In the genomic region with DNA sequence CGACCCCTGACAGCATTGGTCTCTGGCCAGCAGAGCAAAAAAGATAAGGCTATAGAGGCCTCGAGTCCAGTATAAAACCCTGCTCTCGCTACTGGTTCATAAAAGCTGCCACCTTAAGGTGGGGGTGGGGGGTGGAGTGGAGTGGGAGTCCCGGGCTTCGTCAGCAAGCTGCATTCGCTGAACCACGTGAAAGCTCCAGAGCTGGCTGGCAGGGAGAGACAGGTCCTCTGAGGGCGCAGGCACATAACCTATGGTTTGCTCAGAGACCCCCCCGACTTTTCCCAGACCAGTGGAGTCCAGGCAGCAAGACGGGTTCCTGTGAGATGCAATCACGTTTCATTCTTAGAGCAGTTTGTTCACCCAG, we compare ENCODE assay signal across 10 cellular contexts. TPM values are rescaled to one million over a fixed set of nuclear protein-coding genes. Genes with fewer than 3 reads are reported as not detected.
DNase-seq lines count a peak whose midpoint lies in the region; ATAC-seq, FAIRE-seq and TF ChIP-seq lines count a peak whose summit lies in the region.
"Had no signal": no experiment of that assay in that cellular context is flagged by ENCODE, and none has a peak within 500 bp of the region (broad histone marks: within the 10 kb centered on the region; RNA-seq: fewer than 3 reads in every experiment).

No MANE protein-coding gene starts in this region.

- no peak for FAIRE-seq in D721Med (lab: Jason Lieb, UNC)

- H3K9ac ChIP-seq in colonic mucosa (ENCODE audit: low read depth in 2 of 2, low read length in 2 of 2) (peak overlapping the region; percentile 85 to 96), neural progenitor cell (no peak overlapping the region)

- H3K4me3 Mint-ChIP-seq in neural progenitor cell: peak overlapping the region; percentile 82

- H3K27ac Mint-ChIP-seq in neural progenitor cell: no peak overlapping the region
- H3K27ac Mint-ChIP-seq: activated T-helper 2 cell treated with anti-CD3 and anti-CD28 coated beads, Interferon-gamma antibody, Interleukin-2, Interleukin-4, amounts not matched to agents 10 μg/mL and 5 μg/mL and 100 μg/mL, durations not matched to agents 14 hours and 24 hours and 36 hours; stimulated activated memory B cell treated with anti-CD40 and anti-IgM and Interleukin-4, amounts not matched to agents 10 μg/mL and 1 μg/mL and 100 μg/mL, for 72 hours had no signal

- H3K27me3 Mint-ChIP-seq in neural progenitor cell (ENCODE audit: insufficient read depth, low read depth): peaks cover 39% of the 10 kb centered on the region

- peaks cover 36% of the 10 kb centered on the region for H3F3A ChIP-seq in neural progenitor cell (ENCODE audit: low read depth)

- H3K27me3 ChIP-seq in BE2C (no peaks in the 10 kb centered on the region), colonic mucosa (peaks cover 9% of the 10 kb centered on the region), neural progenitor cell (peaks cover 71% of the 10 kb centered on the region), foreskin keratinocyte (peaks cover 27% of the 10 kb centered on the region)

- H3K27ac ChIP-seq in colonic mucosa (peak overlapping the region; percentile 94), neural progenitor cell (no peak overlapping the region), foreskin keratinocyte (no peak overlapping the region)

- peak overlapping the region; percentile 87 for H3K4me3 ChIP-seq in BE2C (ENCODE audit: low read depth, low read length)
- peak overlapping the region; percentile 82 for H3K4me3 ChIP-seq in HFF-Myc (replicated peaks; ENCODE audit: low read depth, low read length)
- H3K4me3 ChIP-seq in colonic mucosa: peak overlapping the region; percentile 60
- H3K4me3 ChIP-seq in neural progenitor cell: peak overlapping the region; percentile 85

- H3K9me3 Mint-ChIP-seq in neural progenitor cell: no peaks in the 10 kb centered on the region
- H3K9me3 Mint-ChIP-seq: activated T-helper 2 cell treated with anti-CD3 and anti-CD28 coated beads, Interferon-gamma antibody, Interleukin-2, Interleukin-4, amounts not matched to agents 10 μg/mL and 5 μg/mL and 100 μg/mL, durations not matched to agents 14 hours and 24 hours and 36 hours; stimulated activated memory B cell treated with anti-CD40 and anti-IgM and Interleukin-4, amounts not matched to agents 10 μg/mL and 1 μg/mL and 100 μg/mL, for 72 hours had no signal

- no peak overlapping the region for H2AFZ ChIP-seq in neural progenitor cell (replicated peaks)

- intact Hi-C loops in colonic mucosa (cut with DNase I): no loop called here

- TF ChIP-seq CTCF in BE2C (IDR thresholded peaks at IDR 0.05; ENCODE audit: low read depth, low read length): no peak
- TF ChIP-seq CTCF in HFF-Myc (IDR thresholded peaks at IDR 0.05; ENCODE audit: low read depth, low read length, missing control alignments): no peak
- TF ChIP-seq CTCF in colonic mucosa (IDR thresholded peaks at IDR 0.05): no peak
- no peak for TF ChIP-seq CTCF in neural progenitor cell (IDR thresholded peaks at IDR 0.05)
- no peak for TF ChIP-seq CTCF in foreskin keratinocyte (conservative IDR thresholded peaks at IDR 0.05)
- TF ChIP-seq CTCF in D721Med (IDR thresholded peaks at IDR 0.05; ENCODE audit: insufficient read depth, missing control alignments): no peak
- TF ChIP-seq CTCF in GM10248 (IDR thresholded peaks at IDR 0.05; ENCODE audit: control extremely low read depth, extremely low read depth, low read depth, missing control alignments): no peak

- peaks cover 58% of the 10 kb centered on the region for H3K4me1 Mint-ChIP-seq in neural progenitor cell

- H4K20me1 ChIP-seq in neural progenitor cell (ENCODE audit: low read depth): peaks cover 59% of the 10 kb centered on the region

- POLR2A ChIA-PET in GM10248 (lab: Yijun Ruan, JAX): no interaction called here

- H3K4me2 ChIP-seq in neural progenitor cell: peak overlapping the region; percentile 88

- H3K9me3 ChIP-seq in BE2C: no peaks in the 10 kb centered on the region
- no peaks in the 10 kb centered on the region for H3K9me3 ChIP-seq in colonic mucosa
- H3K9me3 ChIP-seq in neural progenitor cell (ENCODE audit: low read depth): no peaks in the 10 kb centered on the region

- peak; percentile 34 for DNase-seq in BE2C
- no peak for DNase-seq in HFF-Myc (ENCODE audit: extremely low read depth, low read depth)
- DNase-seq in colonic mucosa: no peak
- DNase-seq in neural progenitor cell (ENCODE audit: low spot score): no peak
- DNase-seq in NCI-H2081 (lab: John Stamatoyannopoulos, UW): no peak
- no peak for DNase-seq in foreskin keratinocyte
- DNase-seq in D721Med (ENCODE audit: insufficient read length, low spot score): no peak
- no peak for DNase-seq in GM10248 (ENCODE audit: extremely low spot score)

- peaks cover 17% of the 10 kb centered on the region for H3K79me2 ChIP-seq in neural progenitor cell (ENCODE audit: low read depth)

- H3K36me3 Mint-ChIP-seq in neural progenitor cell: no peaks in the 10 kb centered on the region
- H3K36me3 Mint-ChIP-seq: stimulated activated memory B cell treated with anti-CD40 and anti-IgM and Interleukin-4, amounts not matched to agents 10 μg/mL and 1 μg/mL and 100 μg/mL, for 72 hours had no signal

- no peak for ATAC-seq in foreskin keratinocyte

- H3K4me1 ChIP-seq in BE2C (peaks cover 30% of the 10 kb centered on the region), colonic mucosa (peaks cover 33% of the 10 kb centered on the region), neural progenitor cell (peaks cover 39% of the 10 kb centered on the region), foreskin keratinocyte (peaks cover 7% of the 10 kb centered on the region)

- H3K36me3 ChIP-seq in BE2C (no peaks in the 10 kb centered on the region), colonic mucosa (no peaks in the 10 kb centered on the region), neural progenitor cell (no peaks in the 10 kb centered on the region)

- CTCF ChIA-PET in GM10248 (lab: Yijun Ruan, JAX): interaction anchor here (0.8 to 23.4 kb wide), 5 partner anchors 11 to 79 kb away, joined by 3 to 855 read pairs (median 6); a partner anchor contains a TSS

RNA-seq across cellular contexts. Expression of a gene that starts 1.4 kb away (rescaled TPM):
- polyA plus RNA-seq in BE2C (2012; ENCODE audit: insufficient read depth, insufficient read length, low read depth): 27.2 TPM
- total RNA-seq in colonic mucosa: 10 to 100 TPM; 11.5 to 32.4 TPM
- total RNA-seq in neural progenitor cell (ENCODE audit: low replicate concordance): 0.77 and 1.8 TPM in 2 replicates
- total RNA-seq in foreskin keratinocyte: 0.27 and 0.32 TPM in 2 replicates
- polyA plus RNA-seq in foreskin keratinocyte: 0.26 and 0.37 TPM in 2 replicates

RNA-seq across cellular contexts. Expression of a gene that starts 32.1 kb away (rescaled TPM):
- 31.7 TPM for polyA plus RNA-seq in BE2C (2012; ENCODE audit: insufficient read depth, insufficient read length, low read depth)
- total RNA-seq in colonic mucosa: 10 to 100 TPM in 1 of 2 donors, 1 to 10 TPM in 1; 8.8 to 18.1 TPM
- total RNA-seq in neural progenitor cell (ENCODE audit: low replicate concordance): 0.09 TPM in 1 of 2 replicates, not detected in the other
- total RNA-seq in foreskin keratinocyte: 38.8 and 46.0 TPM in 2 replicates
- 24.1 and 27.9 TPM in 2 replicates for polyA plus RNA-seq in foreskin keratinocyte

RNA-seq across cellular contexts. Expression of a gene that starts 32.2 kb away (rescaled TPM):
- 9.7 TPM for polyA plus RNA-seq in BE2C (2012; ENCODE audit: insufficient read depth, insufficient read length, low read depth)
- total RNA-seq in colonic mucosa (under 1 TPM; 0.19 to 0.42 TPM), neural progenitor cell (ENCODE audit: low replicate concordance) (0.25 TPM in 1 of 2 replicates, not detected in the other), foreskin keratinocyte (0.85 TPM in 2 replicates)
- 0.61 and 0.82 TPM in 2 replicates for polyA plus RNA-seq in foreskin keratinocyte
